22 cellular contexts compared by ENCODE assay signal in genomic region chr17:42784811-42785592, GRCh38. TPM values are rescaled to one million over a fixed set of nuclear protein-coding genes. Genes with fewer than 3 reads are reported as not detected.
DNase-seq lines count a peak whose midpoint lies in the region; ATAC-seq lines count a peak whose summit lies in the region.
"Had no signal": no experiment of that assay in that cellular context is flagged by ENCODE, and none has a peak within 500 bp of the region (broad histone marks: within the 10 kb centered on the region; RNA-seq: fewer than 3 reads in every experiment).

No MANE protein-coding gene starts in this region.

- peak overlapping the region; percentile 30 for H3K4me3 Mint-ChIP-seq in activated naive CD8-positive, alpha-beta T cell
- H3K4me3 Mint-ChIP-seq in activated naive CD8-positive, alpha-beta T cell treated with anti-CD3 and anti-CD28 coated beads, Interleukin-2, amount 50 U/mL, for 24 hours: no peak overlapping the region
- H3K4me3 Mint-ChIP-seq in T-cell: peak overlapping the region in 2 of 3 donors; percentile 31 to 46
- H3K4me3 Mint-ChIP-seq in dendritic cell treated with granulocyte-macrophage colony-stimulating factor and Interleukin-4, amounts not matched to agents 40 ng/mL and 50 ng/mL, for 4 days: peak overlapping the region; percentile 17
- H3K4me3 Mint-ChIP-seq in stimulated activated effector memory CD8-positive, alpha-beta T cell treated with anti-CD3 and anti-CD28 coated beads, Interleukin-12 subunit alpha, Interleukin-12 subunit beta, amount 100 ng/mL, for 72 hours: no peak overlapping the region
- H3K4me3 Mint-ChIP-seq: endodermal cell; GM23338; T-helper 1 cell treated with Interleukin-12 subunit alpha and Interleukin-12 subunit beta and Interleukin-4 antibody, amounts not matched to agents 30 μg/mL and 1 μg/mL, for 36 hours had no signal

- H4K91ac ChIP-seq in mesenchymal stem cell (ENCODE audit: low read length): no peak overlapping the region

- H3K9me3 Mint-ChIP-seq in activated naive CD8-positive, alpha-beta T cell (ENCODE audit: low read depth): no peaks in the 10 kb centered on the region
- H3K9me3 Mint-ChIP-seq in activated naive CD8-positive, alpha-beta T cell treated with anti-CD3 and anti-CD28 coated beads, Interleukin-2, amount 50 U/mL, for 24 hours: no peaks in the 10 kb centered on the region
- no peaks in the 10 kb centered on the region for H3K9me3 Mint-ChIP-seq in T-cell
- H3K9me3 Mint-ChIP-seq in dendritic cell treated with granulocyte-macrophage colony-stimulating factor and Interleukin-4, amounts not matched to agents 40 ng/mL and 50 ng/mL, for 4 days: no peaks in the 10 kb centered on the region
- H3K9me3 Mint-ChIP-seq in stimulated activated effector memory CD8-positive, alpha-beta T cell treated with anti-CD3 and anti-CD28 coated beads, Interleukin-12 subunit alpha, Interleukin-12 subunit beta, amount 100 ng/mL, for 72 hours: no peaks in the 10 kb centered on the region
- H3K9me3 Mint-ChIP-seq: endodermal cell; GM23338; T-helper 1 cell treated with Interleukin-12 subunit alpha and Interleukin-12 subunit beta and Interleukin-4 antibody, amounts not matched to agents 30 μg/mL and 1 μg/mL, for 36 hours had no signal

- no peak overlapping the region for H3K4me2 ChIP-seq in mesenchymal stem cell (ENCODE audit: low read length, poor library complexity, severe bottlenecking)
- H3K4me2 ChIP-seq: GM23338 had no signal

- CTCF ChIA-PET in T-cell (lab: Charles Lee): no interaction called here

- ATAC-seq in activated naive CD8-positive, alpha-beta T cell treated with anti-CD3 and anti-CD28 coated beads, Interleukin-2, amount 50 U/mL, for 24 hours: no peak
- ATAC-seq in T-cell (replicated peaks in 1 of 4) (peak in 2 of 4 experiments; percentile 33 to 34), GM21576 (IDR thresholded peaks at IDR 0.05; ENCODE audit: unreplicated experiment) (no peak)
- ATAC-seq in stimulated activated effector memory CD8-positive, alpha-beta T cell treated with anti-CD3 and anti-CD28 coated beads, Interleukin-12 subunit alpha, Interleukin-12 subunit beta, amount 100 ng/mL, for 72 hours: peak; percentile 27
- ATAC-seq: GM23338; left lung; stimulated activated naive CD8-positive, alpha-beta T cell treated with anti-CD3 and anti-CD28 coated beads, Interleukin-15, Interleukin-2, amounts not matched to agents 100 U/mL and 50 U/mL, for 24 hours had no signal

- H2AFZ ChIP-seq in mesenchymal stem cell (ENCODE audit: low read depth, low read length): no peak overlapping the region
- H2AFZ ChIP-seq: GM23338 had no signal

- peaks cover 0 to 38% of the 10 kb centered on the region in 2 experiments for H3K36me3 ChIP-seq in mesenchymal stem cell (ENCODE audit: control insufficient read depth in 1 of 2, insufficient read depth in 2 of 2, low read depth in 1 of 2, low read length in 2 of 2)
- H3K36me3 ChIP-seq: left lung, tibial nerve had no signal

- H3K27ac ChIP-seq in mesenchymal stem cell (ENCODE audit: low read length, poor library complexity, severe bottlenecking): no peak overlapping the region
- H3K27ac ChIP-seq: left lung, tibial nerve had no signal

- H2BK120ac ChIP-seq in mesenchymal stem cell (ENCODE audit: low read depth, low read length): no peak overlapping the region

- POLR2A ChIA-PET in T-cell (lab: Charles Lee): no interaction called here

- H3K27ac Mint-ChIP-seq in activated naive CD8-positive, alpha-beta T cell: no peak overlapping the region
- H3K27ac Mint-ChIP-seq in activated naive CD8-positive, alpha-beta T cell treated with anti-CD3 and anti-CD28 coated beads, Interleukin-2, amount 50 U/mL, for 24 hours: no peak overlapping the region
- no peak overlapping the region for H3K27ac Mint-ChIP-seq in T-cell
- no peak overlapping the region for H3K27ac Mint-ChIP-seq in dendritic cell treated with granulocyte-macrophage colony-stimulating factor and Interleukin-4, amounts not matched to agents 40 ng/mL and 50 ng/mL, for 4 days
- H3K27ac Mint-ChIP-seq in stimulated activated effector memory CD8-positive, alpha-beta T cell treated with anti-CD3 and anti-CD28 coated beads, Interleukin-12 subunit alpha, Interleukin-12 subunit beta, amount 100 ng/mL, for 72 hours: no peak overlapping the region
- H3K27ac Mint-ChIP-seq: endodermal cell; GM23338; T-helper 1 cell treated with Interleukin-12 subunit alpha and Interleukin-12 subunit beta and Interleukin-4 antibody, amounts not matched to agents 30 μg/mL and 1 μg/mL, for 36 hours had no signal

- H3K79me1 ChIP-seq in mesenchymal stem cell (replicated peaks; ENCODE audit: low read length, poor library complexity, severe bottlenecking): peaks cover 30% of the 10 kb centered on the region

- H3K14ac ChIP-seq in mesenchymal stem cell (ENCODE audit: low read length in 2 of 2): no peak overlapping the region

- H2BK15ac ChIP-seq in mesenchymal stem cell (ENCODE audit: low read depth, poor library complexity, severe bottlenecking): no peak overlapping the region

- H3K4me1 ChIP-seq in mesenchymal stem cell (ENCODE audit: control insufficient read depth, insufficient read depth, low read depth, low read length): peaks cover 35% of the 10 kb centered on the region

- no peaks in the 10 kb centered on the region for H3K36me3 Mint-ChIP-seq in activated naive CD8-positive, alpha-beta T cell
- H3K36me3 Mint-ChIP-seq in activated naive CD8-positive, alpha-beta T cell treated with anti-CD3 and anti-CD28 coated beads, Interleukin-2, amount 50 U/mL, for 24 hours (ENCODE audit: low read depth): no peaks in the 10 kb centered on the region
- no peaks in the 10 kb centered on the region for H3K36me3 Mint-ChIP-seq in T-cell
- peaks cover 2% of the 10 kb centered on the region for H3K36me3 Mint-ChIP-seq in dendritic cell treated with granulocyte-macrophage colony-stimulating factor and Interleukin-4, amounts not matched to agents 40 ng/mL and 50 ng/mL, for 4 days (ENCODE audit: low read depth)
- peaks cover 4% of the 10 kb centered on the region for H3K36me3 Mint-ChIP-seq in stimulated activated effector memory CD8-positive, alpha-beta T cell treated with anti-CD3 and anti-CD28 coated beads, Interleukin-12 subunit alpha, Interleukin-12 subunit beta, amount 100 ng/mL, for 72 hours

- no peak overlapping the region for H3K23ac ChIP-seq in mesenchymal stem cell (ENCODE audit: low read length in 2 of 2)

- H3K4me1 Mint-ChIP-seq in activated naive CD8-positive, alpha-beta T cell (ENCODE audit: low read depth): peaks cover 30% of the 10 kb centered on the region
- peaks cover 26% of the 10 kb centered on the region for H3K4me1 Mint-ChIP-seq in activated naive CD8-positive, alpha-beta T cell treated with anti-CD3 and anti-CD28 coated beads, Interleukin-2, amount 50 U/mL, for 24 hours
- peaks cover 28 to 37% (median 32%) of the 10 kb centered on the region in 3 donors for H3K4me1 Mint-ChIP-seq in T-cell
- peaks cover 41% of the 10 kb centered on the region for H3K4me1 Mint-ChIP-seq in dendritic cell treated with granulocyte-macrophage colony-stimulating factor and Interleukin-4, amounts not matched to agents 40 ng/mL and 50 ng/mL, for 4 days (ENCODE audit: low read depth)
- H3K4me1 Mint-ChIP-seq in stimulated activated effector memory CD8-positive, alpha-beta T cell treated with anti-CD3 and anti-CD28 coated beads, Interleukin-12 subunit alpha, Interleukin-12 subunit beta, amount 100 ng/mL, for 72 hours: peaks cover 31% of the 10 kb centered on the region

- H3K27me3 Mint-ChIP-seq in activated naive CD8-positive, alpha-beta T cell: peaks cover 30% of the 10 kb centered on the region
- peaks cover 76% of the 10 kb centered on the region for H3K27me3 Mint-ChIP-seq in activated naive CD8-positive, alpha-beta T cell treated with anti-CD3 and anti-CD28 coated beads, Interleukin-2, amount 50 U/mL, for 24 hours
- H3K27me3 Mint-ChIP-seq in T-cell: peaks cover 71 to 75% of the 10 kb centered on the region in 2 donors
- H3K27me3 Mint-ChIP-seq in dendritic cell treated with granulocyte-macrophage colony-stimulating factor and Interleukin-4, amounts not matched to agents 40 ng/mL and 50 ng/mL, for 4 days: peaks cover 93% of the 10 kb centered on the region

- no peak overlapping the region for H4K8ac ChIP-seq in mesenchymal stem cell (ENCODE audit: low read length)

- no peak for DNase-seq in activated naive CD8-positive, alpha-beta T cell treated with anti-CD3 and anti-CD28 coated beads, Interleukin-2, amount 50 U/mL, for 24 hours
- DNase-seq in T-cell (no peak), mesenchymal stem cell (no peak)
- no peak for DNase-seq in stimulated activated effector memory CD8-positive, alpha-beta T cell treated with anti-CD3 and anti-CD28 coated beads, Interleukin-12 subunit alpha, Interleukin-12 subunit beta, amount 100 ng/mL, for 72 hours (ENCODE audit: low spot score in 2 of 2)
- DNase-seq: activated effector memory CD4-positive, alpha-beta T cell treated with anti-CD3 and anti-CD28 coated beads, Interleukin-2, amount 50 U/mL, for 16 hours; AML-193; anterior cingulate cortex; endodermal cell; Karpas-422; NCI-H1092; NCI-H2107; NCI-H526 treated with DMSO at 0.1 percent for 48 hours; SHP77 treated with DMSO at 0.1 percent for 48 hours; stimulated activated naive CD8-positive, alpha-beta T cell treated with anti-CD3 and anti-CD28 coated beads, Interleukin-15, Interleukin-2, amounts not matched to agents 100 U/mL and 50 U/mL, for 24 hours had no signal

- no peak overlapping the region for H2BK12ac ChIP-seq in mesenchymal stem cell (ENCODE audit: low read length in 2 of 2)

- no peak overlapping the region for H3K4ac ChIP-seq in mesenchymal stem cell (ENCODE audit: low read depth in 1 of 2, low read length in 2 of 2)

- WGBS in mesenchymal stem cell: 95% methylated on average over 48 of the region's 52 CpGs

- H3K4me3 ChIP-seq in mesenchymal stem cell (ENCODE audit: insufficient read depth in 1 of 2, low read depth in 1 of 2, low read length in 2 of 2): no peak overlapping the region
- H3K4me3 ChIP-seq: GM23338, left lung, tibial nerve had no signal

- H3K18ac ChIP-seq in mesenchymal stem cell (ENCODE audit: low read depth in 1 of 2, low read length in 2 of 2): no peak overlapping the region

- no peak overlapping the region for H2BK5ac ChIP-seq in mesenchymal stem cell (ENCODE audit: low read depth, low read length, poor library complexity, severe bottlenecking)

- intact Hi-C loops in dendritic cell treated with granulocyte-macrophage colony-stimulating factor and Interleukin-4, amounts not matched to agents 40 ng/mL and 50 ng/mL, for 4 days (cut with micrococcal nuclease): no loop called here

- H3K27me3 ChIP-seq in mesenchymal stem cell (ENCODE audit: control insufficient read depth in 1 of 2, insufficient read depth in 1 of 2, low read length in 2 of 2): peaks cover 0 to 74% of the 10 kb centered on the region in 2 experiments

- no peak overlapping the region for H2AK5ac ChIP-seq in mesenchymal stem cell (ENCODE audit: low read length, severe bottlenecking)

- H3K9ac ChIP-seq in mesenchymal stem cell (ENCODE audit: low read length): no peak overlapping the region

- no peaks in the 10 kb centered on the region for H3K9me3 ChIP-seq in mesenchymal stem cell (ENCODE audit: control insufficient read depth, low read length)
- H3K9me3 ChIP-seq: left lung, tibial nerve had no signal

RNA-seq across cellular contexts. Expression of gene WNK4, which starts 4.6 kb away (rescaled TPM):
- 1 to 10 TPM in 1 of 5 donors, under 1 TPM in 3, not detected in 1; 0.38 to 1.3 (median 0.60) TPM for total RNA-seq in T-cell
- 0.64 TPM for polyA plus RNA-seq in mesenchymal stem cell (2013, experiment 1 of 2)
- 0.44 TPM for polyA plus RNA-seq in mesenchymal stem cell (2013, experiment 2 of 2)

RNA-seq across cellular contexts. Expression of gene VPS25, which starts 11.8 kb away (rescaled TPM):
- 10 to 100 TPM; 34.7 to 42.5 (median 38.7) TPM for total RNA-seq in T-cell
- 55.6 TPM for polyA plus RNA-seq in mesenchymal stem cell (2013, experiment 1 of 2)
- polyA plus RNA-seq in mesenchymal stem cell (2013, experiment 2 of 2): 55.8 TPM

RNA-seq across cellular contexts. Expression of gene COA3, which starts 13.5 kb away (rescaled TPM):
- total RNA-seq in T-cell: 10 to 100 TPM in 4 of 5 donors, 1 to 10 TPM in 1; 7.9 to 32.4 (median 29.8) TPM
- polyA plus RNA-seq in mesenchymal stem cell (2013, experiment 1 of 2): 61.5 TPM
- polyA plus RNA-seq in mesenchymal stem cell (2013, experiment 2 of 2): 63.0 TPM

RNA-seq across cellular contexts. Expression of gene CNTD1, which starts 13.7 kb away (rescaled TPM):
- not detected for total RNA-seq in T-cell
- polyA plus RNA-seq in mesenchymal stem cell (2013, experiment 1 of 2): not detected
- polyA plus RNA-seq in mesenchymal stem cell (2013, experiment 2 of 2): 0.07 TPM
- total RNA-seq: endodermal cell, GM23338 had no signal

RNA-seq across cellular contexts. Expression of gene RAMP2, which starts 24.0 kb away (rescaled TPM):
- total RNA-seq in T-cell: not detected
- polyA plus RNA-seq in mesenchymal stem cell (2013, experiment 1 of 2): 2.5 TPM
- polyA plus RNA-seq in mesenchymal stem cell (2013, experiment 2 of 2): 2.4 TPM
- total RNA-seq: HT-29 had no signal

Comparison
In these comparisons a context has a peak if more than half of its experiments do, and no peak if none do; other contexts are left out.
1. H3K4me3 Mint-ChIP-seq: peak in activated naive CD8-positive, alpha-beta T cell (single experiment), T-cell (2 of 3) and dendritic cell treated with granulocyte-macrophage colony-stimulating factor and Interleukin-4, amounts not matched to agents 40 ng/mL and 50 ng/mL, for 4 days (single experiment); none in activated naive CD8-positive, alpha-beta T cell treated with anti-CD3 and anti-CD28 coated beads, Interleukin-2, amount 50 U/mL, for 24 hours (single experiment) and stimulated activated effector memory CD8-positive, alpha-beta T cell treated with anti-CD3 and anti-CD28 coated beads, Interleukin-12 subunit alpha, Interleukin-12 subunit beta, amount 100 ng/mL, for 72 hours (single experiment).